Comparison of ENCODE assay signal across 31 cellular contexts in genomic region chr7:38746438-38746837, GRCh38.
"Had no signal": no experiment of that assay in that cellular context is flagged by ENCODE, and none has a peak within 500 bp of the region (broad histone marks: within the 10 kb centered on the region; RNA-seq: fewer than 3 reads in every experiment).

No MANE protein-coding gene starts in this region.

- H3K4me1 ChIP-seq: gastrocnemius medialis, neural progenitor cell, parathyroid adenoma, psoas muscle, sigmoid colon, stomach, thyroid gland, upper lobe of left lung, vagina had no signal

- H3K4me3 ChIP-seq: gastrocnemius medialis, hepatocyte, neural progenitor cell, psoas muscle, sigmoid colon, stomach, thyroid gland, upper lobe of left lung, vagina had no signal

- H3K79me2 ChIP-seq: hepatocyte, parathyroid adenoma had no signal

- H3K9me3 ChIP-seq: gastrocnemius medialis, psoas muscle, sigmoid colon, stomach, thyroid gland, upper lobe of left lung, vagina had no signal

- H3K4me3 Mint-ChIP-seq: activated CD8-positive, alpha-beta memory T cell treated with anti-CD3 and anti-CD28 coated beads, Interleukin-2, amount 10 ng/mL, durations not matched to agents 7 days and 5 days; activated CD8-positive, alpha-beta T cell treated with anti-CD3 and anti-CD28 coated beads, Interleukin-2, amount 10 ng/mL, durations not matched to agents 7 days and 5 days; activated naive CD4-positive, alpha-beta T cell treated with anti-CD3 and anti-CD28 coated beads for 36 hours; activated naive CD8-positive, alpha-beta T cell treated with anti-CD3 and anti-CD28 coated beads for 36 hours; effector memory CD8-positive, alpha-beta T cell; mesothelial cell of epicardium; naive B cell; neural progenitor cell; stimulated activated effector memory CD8-positive, alpha-beta T cell treated with anti-CD3 and anti-CD28 coated beads, Interleukin-12 subunit alpha, Interleukin-12 subunit beta, amount 100 ng/mL, for 72 hours; T-helper 17 cell had no signal

- H3K36me3 ChIP-seq: brain microvascular endothelial cell, neural progenitor cell had no signal

- FAIRE-seq: small intestine had no signal

- H3K9ac ChIP-seq: neural progenitor cell, parathyroid adenoma had no signal

- H3K27ac ChIP-seq: brain microvascular endothelial cell, gastrocnemius medialis, hepatocyte, neural progenitor cell, parathyroid adenoma, psoas muscle, sigmoid colon, stomach, thyroid gland, upper lobe of left lung, vagina had no signal

- H3K27me3 Mint-ChIP-seq: activated CD8-positive, alpha-beta memory T cell treated with anti-CD3 and anti-CD28 coated beads, Interleukin-2, amount 10 ng/mL, durations not matched to agents 7 days and 5 days; activated naive CD8-positive, alpha-beta T cell treated with anti-CD3 and anti-CD28 coated beads for 36 hours; effector memory CD8-positive, alpha-beta T cell; naive B cell; T-helper 17 cell had no signal

- H3K27ac Mint-ChIP-seq: activated CD8-positive, alpha-beta memory T cell treated with anti-CD3 and anti-CD28 coated beads, Interleukin-2, amount 10 ng/mL, durations not matched to agents 7 days and 5 days; activated CD8-positive, alpha-beta T cell treated with anti-CD3 and anti-CD28 coated beads, Interleukin-2, amount 10 ng/mL, durations not matched to agents 7 days and 5 days; activated naive CD4-positive, alpha-beta T cell treated with anti-CD3 and anti-CD28 coated beads for 36 hours; activated naive CD8-positive, alpha-beta T cell treated with anti-CD3 and anti-CD28 coated beads for 36 hours; effector memory CD8-positive, alpha-beta T cell; mesothelial cell of epicardium; naive B cell; neural progenitor cell; stimulated activated effector memory CD8-positive, alpha-beta T cell treated with anti-CD3 and anti-CD28 coated beads, Interleukin-12 subunit alpha, Interleukin-12 subunit beta, amount 100 ng/mL, for 72 hours; T-helper 17 cell had no signal

- ATAC-seq: activated CD8-positive, alpha-beta memory T cell treated with anti-CD3 and anti-CD28 coated beads, Interleukin-2, amount 10 ng/mL, durations not matched to agents 7 days and 5 days; activated CD8-positive, alpha-beta T cell treated with anti-CD3 and anti-CD28 coated beads, Interleukin-2, amount 10 ng/mL, durations not matched to agents 7 days and 5 days; effector memory CD8-positive, alpha-beta T cell; gastrocnemius medialis; psoas muscle; stimulated activated effector memory CD8-positive, alpha-beta T cell treated with anti-CD3 and anti-CD28 coated beads, Interleukin-12 subunit alpha, Interleukin-12 subunit beta, amount 100 ng/mL, for 72 hours; T-helper 17 cell had no signal

- H2AFZ ChIP-seq: hepatocyte, neural progenitor cell, parathyroid adenoma had no signal

- DNase-seq: activated CD4-positive, CD25-positive, alpha-beta regulatory T cell treated with anti-CD3 and anti-CD28 coated beads, Interleukin-2, amount 50 U/mL, for 72 hours; activated CD8-positive, alpha-beta memory T cell treated with anti-CD3 and anti-CD28 coated beads, Interleukin-2, amount 10 ng/mL, durations not matched to agents 7 days and 5 days; activated CD8-positive, alpha-beta T cell treated with anti-CD3 and anti-CD28 coated beads, Interleukin-2, amount 10 ng/mL, durations not matched to agents 7 days and 5 days; activated effector memory CD4-positive, alpha-beta T cell treated with anti-CD3 and anti-CD28 coated beads, Interleukin-2, amount 50 U/mL, for 16 hours; activated naive CD4-positive, alpha-beta T cell treated with anti-CD3 and anti-CD28 coated beads for 36 hours; activated naive CD8-positive, alpha-beta T cell treated with anti-CD3 and anti-CD28 coated beads for 36 hours; brain microvascular endothelial cell; caudate nucleus; cortex of kidney; effector memory CD8-positive, alpha-beta T cell; erythroblast; gastrocnemius medialis; glutamatergic neuron; islet precursor cell; naive B cell; occipital lobe; psoas muscle; sigmoid colon; small intestine; stimulated activated CD4-positive, alpha-beta T cell treated with anti-CD3 and anti-CD28 coated beads, Interleukin-4, amount 100 ng/mL, for 24 hours; stomach; T-helper 17 cell; T1000; thyroid gland had no signal

- H3K27me3 ChIP-seq: brain microvascular endothelial cell, gastrocnemius medialis, hepatocyte, neural progenitor cell, sigmoid colon, stomach, thyroid gland, upper lobe of left lung, vagina had no signal

- H3K9me3 Mint-ChIP-seq: activated naive CD4-positive, alpha-beta T cell treated with anti-CD3 and anti-CD28 coated beads for 36 hours; activated naive CD8-positive, alpha-beta T cell treated with anti-CD3 and anti-CD28 coated beads for 36 hours; effector memory CD8-positive, alpha-beta T cell; mesothelial cell of epicardium; naive B cell; neural progenitor cell; stimulated activated effector memory CD8-positive, alpha-beta T cell treated with anti-CD3 and anti-CD28 coated beads, Interleukin-12 subunit alpha, Interleukin-12 subunit beta, amount 100 ng/mL, for 72 hours had no signal

- H3K4me2 ChIP-seq: hepatocyte, neural progenitor cell had no signal

- H3K4me1 Mint-ChIP-seq: activated CD8-positive, alpha-beta memory T cell treated with anti-CD3 and anti-CD28 coated beads, Interleukin-2, amount 10 ng/mL, durations not matched to agents 7 days and 5 days; mesothelial cell of epicardium; naive B cell; stimulated activated effector memory CD8-positive, alpha-beta T cell treated with anti-CD3 and anti-CD28 coated beads, Interleukin-12 subunit alpha, Interleukin-12 subunit beta, amount 100 ng/mL, for 72 hours; T-helper 17 cell had no signal
